ENCODE assay signal across 20 cellular contexts in genomic region chr5:173627271-173627670, GRCh38. TPM values are rescaled to one million over a fixed set of nuclear protein-coding genes. Genes with fewer than 3 reads are reported as not detected.
DNase-seq lines count a peak whose midpoint lies in the region; ATAC-seq and TF ChIP-seq lines count a peak whose summit lies in the region.
"Had no signal": no experiment of that assay in that cellular context is flagged by ENCODE, and none has a peak within 500 bp of the region (broad histone marks: within the 10 kb centered on the region; RNA-seq: fewer than 3 reads in every experiment).

No MANE protein-coding gene starts in this region.

- peaks cover 25% of the 10 kb centered on the region for H3K4me1 ChIP-seq in HUES64 (ENCODE audit: insufficient read depth, low read length)
- H3K4me1 ChIP-seq in neural progenitor cell, result peaks cover 15% of the 10 kb centered on the region
- no peaks in the 10 kb centered on the region for H3K4me1 ChIP-seq in PC-9 (replicated peaks; ENCODE audit: insufficient read depth)
- H3K4me1 ChIP-seq: SJSA1 had no signal

- BruUV-seq in PC-9 (replicated peaks; lab: Mats Ljungman, UMichigan), result no TSS peak

- POLR2A ChIA-PET in PC-9 (lab: Charles Lee; ENCODE audit: unreplicated experiment), result interaction anchor here (0.6 kb wide), 1 partner anchor 82 kb away, joined by 4 read pairs; no protein-coding TSS in a partner anchor

- intact Hi-C loops in dorsolateral prefrontal cortex (cut with DNase I), result loop anchor here (5.0 to 10.0 kb wide), 4 partner anchors 45 to 240 kb away; no protein-coding TSS in a partner anchor
- intact Hi-C loops in PC-9 (cut with micrococcal nuclease; ENCODE audit: unreplicated experiment), result no loop called here

- peak overlapping the region; percentile 66 for H3K4me2 ChIP-seq in neural progenitor cell
- no peak overlapping the region for H3K4me2 ChIP-seq in PC-9

- H3K27me3 Mint-ChIP-seq in neural progenitor cell (ENCODE audit: insufficient read depth, low read depth), result peaks cover 11% of the 10 kb centered on the region

- H3K27me3 ChIP-seq in HUES64 (ENCODE audit: insufficient read depth, low read length) (no peaks in the 10 kb centered on the region), dorsolateral prefrontal cortex (no peaks in the 10 kb centered on the region), neural progenitor cell (no peaks in the 10 kb centered on the region), PC-9 (ENCODE audit: insufficient read depth, low read depth) (no peaks in the 10 kb centered on the region)
- H3K27me3 ChIP-seq: BE2C, SJSA1 had no signal

- H3K4me1 Mint-ChIP-seq in neural progenitor cell, result peaks cover 39% of the 10 kb centered on the region

- ATAC-seq in HG03175 (IDR thresholded peaks at IDR 0.05; ENCODE audit: unreplicated experiment) (no peak), HG02623 (IDR thresholded peaks at IDR 0.05; ENCODE audit: unreplicated experiment) (no peak)
- ATAC-seq: Right ventricle myocardium inferior had no signal

- no peaks in the 10 kb centered on the region for H3K36me3 ChIP-seq in HUES64 (ENCODE audit: insufficient read depth, low read length)
- H3K36me3 ChIP-seq in neural progenitor cell, result no peaks in the 10 kb centered on the region
- no peaks in the 10 kb centered on the region for H3K36me3 ChIP-seq in PC-9 (ENCODE audit: low read depth)
- H3K36me3 ChIP-seq: BE2C, SJSA1 had no signal

- H3K79me2 ChIP-seq in neural progenitor cell (ENCODE audit: low read depth), result no peaks in the 10 kb centered on the region
- H3K79me2 ChIP-seq in PC-9 (ENCODE audit: low read depth), result no peaks in the 10 kb centered on the region

- H3K4me3 ChIP-seq in HUES64 (ENCODE audit: low read length) (no peak overlapping the region), dorsolateral prefrontal cortex (peak overlapping the region in 36 of 59 donors; percentile 1 to 52 (median 30)), neural progenitor cell (no peak overlapping the region), PC-9 (no peak overlapping the region)
- H3K4me3 ChIP-seq: SJSA1 had no signal

- H3K4me3 Mint-ChIP-seq in neural progenitor cell, result no peak overlapping the region

- H3K9ac ChIP-seq in HUES64 (ENCODE audit: low read depth, low read length) (peak overlapping the region; percentile 55; the same call in 1 of the 2 replicates), neural progenitor cell (no peak overlapping the region)

- H2AFZ ChIP-seq in neural progenitor cell (replicated peaks) (no peak overlapping the region), PC-9 (no peak overlapping the region)

- H3K27ac ChIP-seq in HUES64 (ENCODE audit: low read depth, low read length), result peak overlapping the region; percentile 82
- H3K27ac ChIP-seq in dorsolateral prefrontal cortex, result peak overlapping the region; percentile 31 to 93 (median 84)
- H3K27ac ChIP-seq in neural progenitor cell, result no peak overlapping the region
- peak overlapping the region; percentile 79 for H3K27ac ChIP-seq in substantia nigra (ENCODE audit: low read depth, low read length, poor library complexity, severe bottlenecking)
- H3K27ac ChIP-seq in PC-9, result no peak overlapping the region
- H3K27ac ChIP-seq: SJSA1 had no signal

- no peaks in the 10 kb centered on the region for H3K9me3 ChIP-seq in HUES64 (ENCODE audit: insufficient read depth, low read depth, low read length)
- H3K9me3 ChIP-seq in neural progenitor cell (ENCODE audit: low read depth), result no peaks in the 10 kb centered on the region
- H3K9me3 ChIP-seq in PC-9 (ENCODE audit: insufficient read depth, low read depth), result no peaks in the 10 kb centered on the region
- H3K9me3 ChIP-seq: BE2C, SJSA1 had no signal

- no peaks in the 10 kb centered on the region for H4K20me1 ChIP-seq in neural progenitor cell (ENCODE audit: low read depth)
- H4K20me1 ChIP-seq in PC-9 (ENCODE audit: insufficient read depth), result no peaks in the 10 kb centered on the region

- H3F3A ChIP-seq in neural progenitor cell (ENCODE audit: low read depth), result no peaks in the 10 kb centered on the region
- H3F3A ChIP-seq in PC-9 (ENCODE audit: insufficient read depth, low read depth), result no peaks in the 10 kb centered on the region

- TF ChIP-seq CTCF in dorsolateral prefrontal cortex (IDR thresholded peaks at IDR 0.05 in 54 of 56, conservative IDR thresholded peaks at IDR 0.05 in 2 of 56; ENCODE audit: low read depth in 1 of 56, partially characterized antibody in 56 of 56) (no peak), neural progenitor cell (IDR thresholded peaks at IDR 0.05) (no peak), PC-9 (conservative IDR thresholded peaks at IDR 0.05) (no peak)

- WGBS in HUES64, result 96% methylated on average over 4 of the region's 4 CpGs

- no peaks in the 10 kb centered on the region for H3K9me2 ChIP-seq in PC-9 (ENCODE audit: insufficient read depth)

- H3K36me3 Mint-ChIP-seq in neural progenitor cell, result no peaks in the 10 kb centered on the region

- no peaks in the 10 kb centered on the region for H3K9me3 Mint-ChIP-seq in neural progenitor cell

- H3K27ac Mint-ChIP-seq in neural progenitor cell, result peak overlapping the region; percentile 94

- CTCF ChIA-PET in PC-9 (lab: Charles Lee), result no interaction called here

- DNase-seq in dorsolateral prefrontal cortex, result no peak
- DNase-seq in neural progenitor cell (ENCODE audit: low spot score), result no peak
- DNase-seq in substantia nigra (lab: John Stamatoyannopoulos, UW), result no peak
- DNase-seq in PC-9, result no peak
- no peak for DNase-seq in HT-29 (ENCODE audit: low spot score)
- DNase-seq: BE2C, DMS53, HCEC 1CT, KG1, NCI-H1105 treated with DMSO at 0.1 percent for 48 hours, NCI-H2081, NCI-H2171 treated with DMSO at 0.1 percent for 48 hours, NCI-H446, NCI-H526, OCI-M1 had no signal

RNA-seq across cellular contexts. Expression of gene BOD1, which starts 10.8 kb away (rescaled TPM):
- polyA plus RNA-seq in HUES64 (2013, experiment 1 of 2), result 130 TPM
- polyA plus RNA-seq in HUES64 (2013, experiment 2 of 2), result 133 TPM
- total RNA-seq in dorsolateral prefrontal cortex, result 10 to 100 TPM; 30.1 to 53.8 (median 41.6) TPM
- 144 and 175 TPM in 2 replicates for total RNA-seq in neural progenitor cell (ENCODE audit: low replicate concordance)
- total RNA-seq in PC-9 (2021), result 62.2 and 73.2 TPM in 2 replicates
- 55.2 and 55.4 TPM in 2 replicates for total RNA-seq in HT-29 (2014; rRNA removed; shearing (Covaris generic))

Comparison
In these comparisons a context has a peak if more than half of its experiments do, and no peak if none do; other contexts are left out.
1. H3K27ac ChIP-seq: peak in HUES64 (single experiment), dorsolateral prefrontal cortex (59 of 59) and substantia nigra (single experiment); none in neural progenitor cell (single experiment) and PC-9 (single experiment).
2. H3K4me3 ChIP-seq: peak in dorsolateral prefrontal cortex (36 of 59); none in HUES64 (single experiment), neural progenitor cell (single experiment) and PC-9 (single experiment).